9 cellular contexts compared by ENCODE assay signal in genomic region chr2:68789603-68790002, GRCh38. TPM values are rescaled to one million over a fixed set of nuclear protein-coding genes. Genes with fewer than 3 reads are reported as not detected.
DNase-seq lines count a peak whose midpoint lies in the region; ATAC-seq, FAIRE-seq and TF ChIP-seq lines count a peak whose summit lies in the region.
"Had no signal": no experiment of that assay in that cellular context is flagged by ENCODE, and none has a peak within 500 bp of the region (broad histone marks: within the 10 kb centered on the region; RNA-seq: fewer than 3 reads in every experiment).

No MANE protein-coding gene starts in this region.

- ATAC-seq in GM18868 (IDR thresholded peaks at IDR 0.05; ENCODE audit: unreplicated experiment) (peak; percentile 100), GM21528 (IDR thresholded peaks at IDR 0.05; ENCODE audit: low FRiP score, unreplicated experiment) (peak; percentile 98), HG03457 (IDR thresholded peaks at IDR 0.05; ENCODE audit: unreplicated experiment) (peak; percentile 99), naive B cell (ENCODE audit: low read depth in 2 of 2) (peak; percentile 92), upper lobe of left lung (ENCODE audit: low FRiP score in 2 of 2) (no peak)

- peak overlapping the region in 7 of 8 donors; percentile 42 to 89 (median 65) for H3K4me3 Mint-ChIP-seq in naive B cell
- H3K4me3 Mint-ChIP-seq: activated T-helper 1 cell treated with anti-CD3 and anti-CD28 coated beads, Interleukin-12 subunit alpha, Interleukin-12 subunit beta, Interleukin-2, Interleukin-4 antibody, amounts not matched to agents 30 ng/mL and 10 ng/mL and 1 ng/mL, durations not matched to agents 14 hours and 24 hours and 36 hours had no signal

- no peaks in the 10 kb centered on the region for H3K27me3 Mint-ChIP-seq in naive B cell

- TF ChIP-seq EP300 in upper lobe of left lung (IDR thresholded peaks at IDR 0.05), result no peak

- no peaks in the 10 kb centered on the region for H3K27me3 ChIP-seq in upper lobe of left lung

- H3K9me3 ChIP-seq in upper lobe of left lung (no peaks in the 10 kb centered on the region), kidney (ENCODE audit: control insufficient read depth in 1 of 2, low read length in 2 of 2) (no peaks in the 10 kb centered on the region)

- intact Hi-C loops in posterior cingulate gyrus (cut with DNase I), result no loop called here
- intact Hi-C loops in kidney (cut with DNase I), result no loop called here

- H3K4me1 ChIP-seq in upper lobe of left lung (peaks cover 2 to 19% (median 15%) of the 10 kb centered on the region in 4 donors), kidney (ENCODE audit: control insufficient read depth in 1 of 2, insufficient read depth in 1 of 2, low read depth in 1 of 2, low read length in 2 of 2) (peaks cover 0 to 4% of the 10 kb centered on the region in 2 donors)

- no peak overlapping the region for H3K27ac ChIP-seq in upper lobe of left lung
- no peak overlapping the region for H3K27ac ChIP-seq in kidney (ENCODE audit: low read depth in 2 of 2, low read length in 2 of 2)

- H3K36me3 ChIP-seq in upper lobe of left lung (peaks cover 3 to 48% (median 7%) of the 10 kb centered on the region in 4 donors), kidney (ENCODE audit: control insufficient read depth in 1 of 2, insufficient read depth in 2 of 2, low read length in 2 of 2) (peaks cover 5 to 9% of the 10 kb centered on the region in 2 donors)

- no peak overlapping the region for H3K9ac ChIP-seq in kidney (ENCODE audit: low read length in 2 of 2)

- TF ChIP-seq CTCF in upper lobe of left lung (IDR thresholded peaks at IDR 0.05) (no peak), kidney (IDR thresholded peaks at IDR 0.05; ENCODE audit: borderline replicate concordance, extremely low read depth, insufficient read depth) (no peak)

- TF ChIP-seq POLR2A in upper lobe of left lung (IDR thresholded peaks at IDR 0.05), result no peak

- peak; percentile 95 for DNase-seq in naive B cell
- DNase-seq in posterior cingulate gyrus, result no peak
- no peak for DNase-seq in upper lobe of left lung
- no peak for DNase-seq in kidney
- DNase-seq: NCI-H69 had no signal

- peaks cover 0 to 4% (median 0%) of the 10 kb centered on the region in 7 donors for H3K9me3 Mint-ChIP-seq in naive B cell
- H3K9me3 Mint-ChIP-seq: activated T-helper 1 cell treated with anti-CD3 and anti-CD28 coated beads, Interleukin-12 subunit alpha, Interleukin-12 subunit beta, Interleukin-2, Interleukin-4 antibody, amounts not matched to agents 30 ng/mL and 10 ng/mL and 1 ng/mL, durations not matched to agents 14 hours and 24 hours and 36 hours had no signal

- peaks cover 16 to 35% of the 10 kb centered on the region in 2 donors for H3K36me3 Mint-ChIP-seq in naive B cell

- H3K4me3 ChIP-seq in upper lobe of left lung (no peak overlapping the region), kidney (ENCODE audit: low read length in 2 of 2) (no peak overlapping the region)

- peaks cover 24 to 51% (median 45%) of the 10 kb centered on the region in 3 donors for H3K4me1 Mint-ChIP-seq in naive B cell

- FAIRE-seq in kidney (lab: Jason Lieb, UNC), result no peak

- 90 to 93% methylated on average over 7 of the region's 7 CpGs for WGBS in upper lobe of left lung, 2 donors

- H3K27ac Mint-ChIP-seq in naive B cell, result peak overlapping the region in 1 of 6 donors; percentile 100

RNA-seq across cellular contexts. Expression of gene ARHGAP25, which starts 55.0 kb away (rescaled TPM):
- polyA plus RNA-seq in naive B cell (ENCODE audit: low read depth in 6 of 6) (100 to 1,000 TPM in 4 of 6 donors, 10 to 100 TPM in 2; 45.1 to 164 (median 107) TPM), kidney (ENCODE audit: insufficient read depth, low read depth, low replicate concordance) (6.3 TPM)
- total RNA-seq in upper lobe of left lung (10 to 100 TPM; 13.2 to 36.1 (median 26.3) TPM), kidney (20.4 TPM)

Comparison
In these comparisons a context has a peak if more than half of its experiments do, and no peak if none do; other contexts are left out.
1. ATAC-seq: peak in GM18868 (single experiment), GM21528 (single experiment), HG03457 (single experiment) and naive B cell (2 of 2); none in upper lobe of left lung (0 of 2).